ENCODE assay signal across 9 cellular contexts in genomic region chr6:148760143-148760505, GRCh38. TPM values are rescaled to one million over a fixed set of nuclear protein-coding genes. Genes with fewer than 3 reads are reported as not detected.
DNase-seq lines count a peak whose midpoint lies in the region; ATAC-seq lines count a peak whose summit lies in the region.
"Had no signal": no experiment of that assay in that cellular context is flagged by ENCODE, and none has a peak within 500 bp of the region (broad histone marks: within the 10 kb centered on the region; RNA-seq: fewer than 3 reads in every experiment).

No MANE protein-coding gene starts in this region.

- H3K4me1 ChIP-seq in mucosa of rectum (ENCODE audit: control insufficient read depth in 2 of 2, insufficient read depth in 2 of 2, low read length in 2 of 2), result peaks cover 9 to 11% of the 10 kb centered on the region in 2 donors

- H3K9me3 ChIP-seq in mucosa of rectum (ENCODE audit: control insufficient read depth in 2 of 2, low read length in 2 of 2), result no peaks in the 10 kb centered on the region

- H3K4me1 Mint-ChIP-seq in stimulated activated naive CD8-positive, alpha-beta T cell treated with anti-CD3 and anti-CD28 coated beads, Interleukin-15, Interleukin-2, amounts not matched to agents 100 ng/mL and 50 ng/mL, for 24 hours (ENCODE audit: low read depth), result peaks cover 73% of the 10 kb centered on the region
- H3K4me1 Mint-ChIP-seq in activated T-helper 2 cell treated with anti-CD3 and anti-CD28 coated beads, Interferon-gamma antibody, Interleukin-2, Interleukin-4, amounts not matched to agents 10 μg/mL and 5 μg/mL and 100 μg/mL, durations not matched to agents 14 hours and 24 hours and 36 hours (ENCODE audit: low read depth), result peaks cover 53% of the 10 kb centered on the region

- no peaks in the 10 kb centered on the region for H3K36me3 Mint-ChIP-seq in stimulated activated naive CD8-positive, alpha-beta T cell treated with anti-CD3 and anti-CD28 coated beads, Interleukin-15, Interleukin-2, amounts not matched to agents 100 ng/mL and 50 ng/mL, for 24 hours (ENCODE audit: low read depth)
- H3K36me3 Mint-ChIP-seq in activated T-helper 2 cell treated with anti-CD3 and anti-CD28 coated beads, Interferon-gamma antibody, Interleukin-2, Interleukin-4, amounts not matched to agents 10 μg/mL and 5 μg/mL and 100 μg/mL, durations not matched to agents 14 hours and 24 hours and 36 hours (ENCODE audit: low read depth), result no peaks in the 10 kb centered on the region

- H3K36me3 ChIP-seq in mucosa of rectum (ENCODE audit: control insufficient read depth in 2 of 2, insufficient read depth in 2 of 2, low read length in 2 of 2), result no peaks in the 10 kb centered on the region

- no peak for DNase-seq in stimulated activated naive CD8-positive, alpha-beta T cell treated with anti-CD3 and anti-CD28 coated beads, Interleukin-15, Interleukin-2, amounts not matched to agents 100 U/mL and 50 U/mL, for 24 hours
- DNase-seq in activated T-helper 2 cell treated with anti-CD3 and anti-CD28 coated beads, Interferon-gamma antibody, Interleukin-2, Interleukin-4, amounts not matched to agents 10 μg/mL and 5 μg/mL and 100 μg/mL, durations not matched to agents 14 hours and 24 hours and 36 hours (ENCODE audit: low spot score), result no peak
- no peak for DNase-seq in T-helper 1 cell
- DNase-seq: activated gamma-delta T cell had no signal

- H3K27ac Mint-ChIP-seq in stimulated activated naive CD8-positive, alpha-beta T cell treated with anti-CD3 and anti-CD28 coated beads, Interleukin-15, Interleukin-2, amounts not matched to agents 100 ng/mL and 50 ng/mL, for 24 hours, result peak overlapping the region; percentile 82
- no peak overlapping the region for H3K27ac Mint-ChIP-seq in activated T-helper 2 cell treated with anti-CD3 and anti-CD28 coated beads, Interferon-gamma antibody, Interleukin-2, Interleukin-4, amounts not matched to agents 10 μg/mL and 5 μg/mL and 100 μg/mL, durations not matched to agents 14 hours and 24 hours and 36 hours

- H3K9me3 Mint-ChIP-seq in stimulated activated naive CD8-positive, alpha-beta T cell treated with anti-CD3 and anti-CD28 coated beads, Interleukin-15, Interleukin-2, amounts not matched to agents 100 ng/mL and 50 ng/mL, for 24 hours, result no peaks in the 10 kb centered on the region
- H3K9me3 Mint-ChIP-seq in activated T-helper 2 cell treated with anti-CD3 and anti-CD28 coated beads, Interferon-gamma antibody, Interleukin-2, Interleukin-4, amounts not matched to agents 10 μg/mL and 5 μg/mL and 100 μg/mL, durations not matched to agents 14 hours and 24 hours and 36 hours, result no peaks in the 10 kb centered on the region

- H3K4me3 Mint-ChIP-seq in stimulated activated naive CD8-positive, alpha-beta T cell treated with anti-CD3 and anti-CD28 coated beads, Interleukin-15, Interleukin-2, amounts not matched to agents 100 ng/mL and 50 ng/mL, for 24 hours, result peak overlapping the region; percentile 68
- H3K4me3 Mint-ChIP-seq in activated T-helper 2 cell treated with anti-CD3 and anti-CD28 coated beads, Interferon-gamma antibody, Interleukin-2, Interleukin-4, amounts not matched to agents 10 μg/mL and 5 μg/mL and 100 μg/mL, durations not matched to agents 14 hours and 24 hours and 36 hours (ENCODE audit: low read depth), result peak overlapping the region; percentile 73

- peak overlapping the region; percentile 22 to 35 for H3K27ac ChIP-seq in mucosa of rectum (ENCODE audit: low read depth in 2 of 2, low read length in 2 of 2)

- no peaks in the 10 kb centered on the region for H3K27me3 ChIP-seq in mucosa of rectum (ENCODE audit: control insufficient read depth in 2 of 2, insufficient read depth in 2 of 2, low read length in 2 of 2)

- H3K9ac ChIP-seq in mucosa of rectum (ENCODE audit: low read depth in 1 of 2, low read length in 2 of 2), result no peak overlapping the region

- intact Hi-C loops in activated T-helper 2 cell treated with anti-CD3 and anti-CD28 coated beads, Interferon-gamma antibody, Interleukin-2, Interleukin-4, amounts not matched to agents 10 μg/mL and 5 μg/mL and 100 μg/mL, durations not matched to agents 14 hours and 24 hours and 36 hours (cut with micrococcal nuclease), result loop anchor here (2.0 to 5.0 kb wide), 3 partner anchors 187 to 555 kb away; no protein-coding TSS in a partner anchor

- H3K4me3 ChIP-seq in mucosa of rectum (ENCODE audit: low read length in 2 of 2), result peak overlapping the region in 1 of 2 donors; percentile 55

- no peak for ATAC-seq in stimulated activated naive CD8-positive, alpha-beta T cell treated with anti-CD3 and anti-CD28 coated beads, Interleukin-15, Interleukin-2, amounts not matched to agents 100 U/mL and 50 U/mL, for 24 hours
- ATAC-seq in HG03469 (IDR thresholded peaks at IDR 0.05; ENCODE audit: unreplicated experiment) (no peak), HG03442 (IDR thresholded peaks at IDR 0.05; ENCODE audit: unreplicated experiment) (no peak), HG02588 (IDR thresholded peaks at IDR 0.05; ENCODE audit: unreplicated experiment) (no peak)

- peaks cover 35% of the 10 kb centered on the region for H3K27me3 Mint-ChIP-seq in stimulated activated naive CD8-positive, alpha-beta T cell treated with anti-CD3 and anti-CD28 coated beads, Interleukin-15, Interleukin-2, amounts not matched to agents 100 ng/mL and 50 ng/mL, for 24 hours
- H3K27me3 Mint-ChIP-seq in activated T-helper 2 cell treated with anti-CD3 and anti-CD28 coated beads, Interferon-gamma antibody, Interleukin-2, Interleukin-4, amounts not matched to agents 10 μg/mL and 5 μg/mL and 100 μg/mL, durations not matched to agents 14 hours and 24 hours and 36 hours (ENCODE audit: low read depth), result peaks cover 48% of the 10 kb centered on the region

RNA-seq across cellular contexts. Expression of gene UST, which starts 13.3 kb away (rescaled TPM):
- 0.92 and 1.3 TPM in 2 replicates for total RNA-seq in activated T-helper 2 cell treated with anti-CD3 and anti-CD28 coated beads, Interferon-gamma antibody, Interleukin-2, Interleukin-4, amounts not matched to agents 10 μg/mL and 5 μg/mL and 100 μg/mL, durations not matched to agents 14 hours and 24 hours and 36 hours
